ENCODE assay signal across 9 cellular contexts in the genomic region with DNA sequence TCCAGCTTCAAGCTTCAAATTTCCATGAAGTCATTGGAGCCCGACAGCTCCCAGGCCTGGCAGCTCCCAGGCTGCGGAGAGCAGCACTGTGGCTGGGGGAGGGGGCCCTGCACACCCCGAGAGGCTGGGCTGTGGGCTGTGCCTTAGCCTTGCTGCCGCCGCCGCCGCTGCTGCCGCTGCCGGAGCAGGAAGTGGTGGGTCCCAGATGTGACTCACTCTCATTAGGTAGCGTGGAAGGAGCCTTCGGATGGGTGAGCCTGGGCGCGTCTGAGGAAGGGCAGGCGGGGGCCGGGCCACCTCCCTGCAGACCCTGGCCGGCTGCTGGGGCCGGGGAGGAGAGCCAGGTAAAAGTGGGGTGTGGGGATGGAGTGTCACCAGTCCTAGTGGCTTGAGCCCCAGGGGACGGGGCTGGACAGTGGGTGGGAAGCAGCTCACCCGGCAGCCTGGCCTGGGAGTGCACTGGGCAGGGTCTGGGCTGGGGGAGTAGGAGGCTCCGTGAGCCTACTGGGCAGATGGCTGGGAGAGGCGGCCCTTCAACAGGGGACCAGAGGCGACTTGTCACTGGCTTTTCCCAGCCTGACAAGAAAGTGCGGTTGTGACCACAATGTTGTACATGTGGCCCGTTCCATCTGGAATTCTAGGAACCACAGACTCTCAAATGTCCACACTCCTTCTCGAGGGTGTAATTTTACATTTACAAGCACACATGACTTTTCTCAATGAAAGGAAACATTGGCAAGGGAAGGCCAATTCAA. TPM values are rescaled to one million over a fixed set of nuclear protein-coding genes. Genes with fewer than 3 reads are reported as not detected.
DNase-seq lines count a peak whose midpoint lies in the region; ATAC-seq, FAIRE-seq and TF ChIP-seq lines count a peak whose summit lies in the region.
"Had no signal": no experiment of that assay in that cellular context is flagged by ENCODE, and none has a peak within 500 bp of the region (broad histone marks: within the 10 kb centered on the region; RNA-seq: fewer than 3 reads in every experiment).

ADCY7 (plus strand) TSS at position 215 of the 755 bp plus-strand sequence. CDS start 21,629 bp downstream, outside the sequence.

- TF ChIP-seq EP300 in A549 (IDR thresholded peaks at IDR 0.05), result no peak

- H3K4me3 Mint-ChIP-seq in glutamatergic neuron (ENCODE audit: unreplicated experiment), result peak within 1 kb of the TSS; percentile 57

- no peak for ATAC-seq in A549
- peak; percentile 77 for ATAC-seq in GM18907 (IDR thresholded peaks at IDR 0.05; ENCODE audit: unreplicated experiment)
- ATAC-seq in HG03108 (IDR thresholded peaks at IDR 0.05; ENCODE audit: unreplicated experiment), result peak; percentile 71
- peak; percentile 83 for ATAC-seq in sciatic nerve

- peak within 1 kb of the TSS in 1 of 2 experiments; percentile 19; a peak in 2 of 6 replicates for H3K27ac ChIP-seq in A549

- peaks cover 25% of the 10 kb centered on the region for H3K4me1 Mint-ChIP-seq in glutamatergic neuron (ENCODE audit: low read depth, unreplicated experiment)

- H3K4me1 ChIP-seq in A549, result peaks cover 22% of the 10 kb centered on the region

- H3K4me3 ChIP-seq in A549, result no peak within 1 kb of the TSS

- TF ChIP-seq CTCF in A549 (IDR thresholded peaks at IDR 0.05), result no peak
- TF ChIP-seq CTCF in glutamatergic neuron (IDR thresholded peaks at IDR 0.05; ENCODE audit: partially characterized antibody, unreplicated experiment), result no peak

- 96% methylated on average over 24 of the region's 25 CpGs for WGBS in A549 (ENCODE audit: missing lambda C conversion rate)

- POLR2A ChIA-PET in A549 (lab: Yijun Ruan, JAX), result no interaction called here

- no peaks in the 10 kb centered on the region for H3K9me3 ChIP-seq in A549

- no peak for DNase-seq in A549 (ENCODE audit: low read depth in 1 of 2, low spot score in 1 of 2)
- peak; percentile 90 for DNase-seq in RPMI7951 (ENCODE audit: low read depth)
- peak; percentile 74 for DNase-seq in activated T-helper 9 cell treated with anti-CD3 and anti-CD28 coated beads, Interleukin-2, amount 50 U/mL, for 16 hours (ENCODE audit: low read depth)
- DNase-seq in glutamatergic neuron, result peak; percentile 60
- DNase-seq in sciatic nerve (ENCODE audit: low spot score), result peak; percentile 78
- DNase-seq in ecto neural progenitor cell (ENCODE audit: low spot score), result no peak

- no peak for TF ChIP-seq POLR2A in A549 (IDR thresholded peaks at IDR 0.05; ENCODE audit: low read length)

- intact Hi-C loops in sciatic nerve (cut with DNase I), result no loop called here

- H3K27me3 Mint-ChIP-seq in glutamatergic neuron (ENCODE audit: unreplicated experiment), result peaks cover 12% of the 10 kb centered on the region

- peaks cover 4% of the 10 kb centered on the region for H3K9me3 Mint-ChIP-seq in glutamatergic neuron (ENCODE audit: unreplicated experiment)

- no peak within 1 kb of the TSS for H3K4me2 ChIP-seq in A549

- no peaks in the 10 kb centered on the region for H3K36me3 Mint-ChIP-seq in glutamatergic neuron (ENCODE audit: unreplicated experiment)

- CTCF ChIA-PET in A549 (lab: Yijun Ruan, JAX), result no interaction called here

- no peak for FAIRE-seq in A549 (lab: Jason Lieb, UNC)
- FAIRE-seq: G401.6 had no signal

- no peak for TF ChIP-seq RAD21 in A549 (conservative IDR thresholded peaks at IDR 0.05 in 1 of 2, IDR thresholded peaks at IDR 0.05 in 1 of 2)

- H3K27ac Mint-ChIP-seq in glutamatergic neuron (ENCODE audit: unreplicated experiment), result peak within 1 kb of the TSS; percentile 90

TF ChIP-seq in A549, 52 proteins besides CTCF, POLR2A, EP300 and RAD21:
- no peak for TF ChIP-seq EHMT2 (IDR thresholded peaks at IDR 0.05; ENCODE audit: low read depth)
- no peak for TF ChIP-seq RNF2 (IDR thresholded peaks at IDR 0.05; ENCODE audit: borderline replicate concordance, low read depth)
TF ChIP-seq in A549: peak in this region for 0.

RNA-seq across cellular contexts. Expression of gene ADCY7, which starts in this region (rescaled TPM):
- 10.5 and 15.8 TPM in 2 replicates for polyA plus RNA-seq in A549 (2011; rRNA removed)
- polyA plus RNA-seq in A549 (2012; cell fraction: cytosol; rRNA removed), result 16.6 and 25.2 TPM in 2 replicates
- 54.2 and 75.4 TPM in 2 replicates for polyA plus RNA-seq in A549 (2012; cell fraction: nucleus; rRNA removed)
- polyA plus RNA-seq in A549 (2017; fragmentation: RNase III; extraction: RNeasy Plus Mini Kit Qiagen cat#74134 plus additional on column Dnase treatment), result 14.9 to 19.5 TPM (median 18.7 TPM) in 3 replicates
- 40.8 and 47.1 TPM in 2 replicates for polyA minus RNA-seq in A549 (2011; rRNA and poly(A)+ RNA removed)
- 15.9 and 24.6 TPM in 2 replicates for total RNA-seq in RPMI7951 (2014; rRNA removed; shearing (Covaris generic))
- 16.7 TPM for total RNA-seq in glutamatergic neuron (ENCODE audit: unreplicated experiment)
- total RNA-seq in sciatic nerve, result 39.4 TPM

Comparison
In these comparisons a context has a peak if more than half of its experiments do, and no peak if none do; other contexts are left out.
1. ATAC-seq: peak in GM18907 (single experiment), HG03108 (single experiment) and sciatic nerve (single experiment); none in A549 (0 of 2).
2. DNase-seq: peak in RPMI7951 (single experiment), activated T-helper 9 cell treated with anti-CD3 and anti-CD28 coated beads, Interleukin-2, amount 50 U/mL, for 16 hours (single experiment), glutamatergic neuron (single experiment) and sciatic nerve (single experiment); none in A549 (0 of 2) and ecto neural progenitor cell (single experiment).